Comparison of ENCODE assay signal across 8 cellular contexts in genomic region chr11:108467091-108467823, GRCh38. TPM values are rescaled to one million over a fixed set of nuclear protein-coding genes. Genes with fewer than 3 reads are reported as not detected.
DNase-seq lines count a peak whose midpoint lies in the region; ATAC-seq and TF ChIP-seq lines count a peak whose summit lies in the region.

TSS of gene C11orf65 (minus strand) at chr11:108467529. CDS start at chr11:108461559, 5,970 bp downstream.

- no peaks in the 10 kb centered on the region for H3K27me3 Mint-ChIP-seq in CD4-positive, alpha-beta T cell
- H3K27me3 Mint-ChIP-seq in activated CD4-positive, alpha-beta memory T cell treated with anti-CD3 and anti-CD28 coated beads for 36 hours, result no peaks in the 10 kb centered on the region

- no peaks in the 10 kb centered on the region for H3K36me3 ChIP-seq in liver (ENCODE audit: control insufficient read depth in 4 of 4, insufficient read depth in 3 of 4, low read depth in 1 of 4, low read length in 3 of 4)

- peak; percentile 94 for ATAC-seq in CD4-positive, alpha-beta T cell (ENCODE audit: poor library complexity)
- ATAC-seq in GM19452 (IDR thresholded peaks at IDR 0.05; ENCODE audit: unreplicated experiment) (peak; percentile 99), HG03575 (IDR thresholded peaks at IDR 0.05; ENCODE audit: extremely low read depth, insufficient number of reproducible peaks, low FRiP score, unreplicated experiment) (peak; percentile 95)

- POLR2A ChIA-PET in CD4-positive, alpha-beta T cell (lab: Charles Lee), result interaction anchor here (1.0 to 2.5 kb wide), 10 partner anchors 24 to 1010 kb away, joined by 3 to 16 read pairs (median 6); partner anchors contain the start of genes ATM, CWF19L2, DDX10 and NPAT
- POLR2A ChIA-PET in activated CD4-positive, alpha-beta memory T cell treated with anti-CD3 and anti-CD28 coated beads for 36 hours (lab: Charles Lee), result interaction anchor here (1.0 to 1.2 kb wide), 3 partner anchors 31 to 442 kb away, joined by 3 to 4 read pairs (median 3); partner anchors contain the start of gene POGLUT3

- under 1% methylated on average over 35 of the region's 35 CpGs for WGBS in liver

- H3K4me1 ChIP-seq in liver (ENCODE audit: control insufficient read depth in 4 of 4, insufficient read depth in 4 of 4, low read length in 3 of 4), result peaks cover 0 to 11% (median 1%) of the 10 kb centered on the region in 4 donors

- H3K27me3 ChIP-seq in CD4-positive, alpha-beta T cell (ENCODE audit: control insufficient read depth, insufficient read depth, low read length), result no peaks in the 10 kb centered on the region
- H3K27me3 ChIP-seq in dorsolateral prefrontal cortex, result no peaks in the 10 kb centered on the region
- no peaks in the 10 kb centered on the region for H3K27me3 ChIP-seq in liver (ENCODE audit: control insufficient read depth in 4 of 4, insufficient read depth in 4 of 4, low read length in 3 of 4)

- no peaks in the 10 kb centered on the region for H3K9me3 ChIP-seq in CD4-positive, alpha-beta T cell (ENCODE audit: control insufficient read depth, low read length)
- H3K9me3 ChIP-seq in liver (ENCODE audit: control insufficient read depth in 4 of 4, low read length in 3 of 4), result no peaks in the 10 kb centered on the region

- TF ChIP-seq CTCF in CD4-positive, alpha-beta T cell (IDR thresholded peaks at IDR 0.05), result no peak
- TF ChIP-seq CTCF in dorsolateral prefrontal cortex (IDR thresholded peaks at IDR 0.05 in 54 of 56, conservative IDR thresholded peaks at IDR 0.05 in 2 of 56; ENCODE audit: low read depth in 1 of 56, partially characterized antibody in 56 of 56), result peak in 12 of 56 donors; percentile 1 to 35 (median 20)
- no peak for TF ChIP-seq CTCF in liver (IDR thresholded peaks at IDR 0.05; ENCODE audit: low read depth, low read length, missing input control)

- peak; percentile 92 to 96 (median 93) for DNase-seq in CD4-positive, alpha-beta T cell
- DNase-seq in NCI-H82 (lab: John Stamatoyannopoulos, UW) (peak; percentile 98), dorsolateral prefrontal cortex (peak; percentile 94 to 99 (median 96))
- peak; percentile 97 for DNase-seq in activated CD4-positive, alpha-beta memory T cell treated with anti-CD3 and anti-CD28 coated beads for 36 hours
- peak; percentile 91 for DNase-seq in stimulated activated CD4-positive, alpha-beta T cell treated with anti-CD3 and anti-CD28 coated beads, Interleukin-4, amount 100 ng/mL, for 1 hour

- H3K4me1 Mint-ChIP-seq in CD4-positive, alpha-beta T cell (ENCODE audit: low read depth), result peaks cover 19% of the 10 kb centered on the region
- peaks cover 3% of the 10 kb centered on the region for H3K4me1 Mint-ChIP-seq in activated CD4-positive, alpha-beta memory T cell treated with anti-CD3 and anti-CD28 coated beads for 36 hours (ENCODE audit: low read depth)

- H3K27ac ChIP-seq in CD4-positive, alpha-beta T cell (ENCODE audit: low read depth, low read length), result peak within 1 kb of the TSS; percentile 90
- H3K27ac ChIP-seq in dorsolateral prefrontal cortex, result peak within 1 kb of the TSS; percentile 31 to 99 (median 94)
- H3K27ac ChIP-seq in liver (ENCODE audit: low read depth in 1 of 2, low read length in 2 of 2), result peak within 1 kb of the TSS; percentile 99 to 100

- intact Hi-C loops in CD4-positive, alpha-beta T cell (cut with DNase I, micrococcal nuclease), result loop anchor here (1.0 to 10.0 kb wide), 9 partner anchors 30 to 1012 kb away; partner anchors contain the start of genes NPAT (in 2 of the 2), ACAT1 (in 1 of the 2), CUL5 (in 1 of the 2) and CWF19L2 (in 1 of the 2)
- intact Hi-C loops in activated CD4-positive, alpha-beta memory T cell treated with anti-CD3 and anti-CD28 coated beads for 36 hours (cut with micrococcal nuclease), result loop anchor here (1.0 to 10.0 kb wide), 14 partner anchors 30 to 622 kb away; partner anchors contain the start of genes ACAT1, EXPH5 and NPAT
- intact Hi-C loops in dorsolateral prefrontal cortex (cut with DNase I), result loop anchor here (2.0 to 5.0 kb wide), 3 partner anchors 198 to 245 kb away; partner anchors contain the start of genes ATM (in 2 of the 2), NPAT (in 2 of the 2) and DDX10 (in 1 of the 2)

- CTCF ChIA-PET in CD4-positive, alpha-beta T cell (lab: Charles Lee), result no interaction called here
- CTCF ChIA-PET in activated CD4-positive, alpha-beta memory T cell treated with anti-CD3 and anti-CD28 coated beads for 36 hours (lab: Charles Lee), result no interaction called here

- peak; percentile 25 to 52 for TF ChIP-seq RAD21 in liver (IDR thresholded peaks at IDR 0.05)

- H3K4me3 ChIP-seq in dorsolateral prefrontal cortex (peak within 1 kb of the TSS; percentile 56 to 95 (median 78)), liver (ENCODE audit: low read depth in 1 of 3, low read length in 3 of 3) (peak within 1 kb of the TSS; percentile 55 to 95 (median 90))

- H3K27ac Mint-ChIP-seq in CD4-positive, alpha-beta T cell, result peak within 1 kb of the TSS; percentile 99
- H3K27ac Mint-ChIP-seq in activated CD4-positive, alpha-beta memory T cell treated with anti-CD3 and anti-CD28 coated beads for 36 hours, result peak within 1 kb of the TSS; percentile 99

- H3K9ac ChIP-seq in liver (ENCODE audit: low read depth in 1 of 2, low read length in 2 of 2), result peak within 1 kb of the TSS; percentile 99

- H3K4me3 Mint-ChIP-seq in CD4-positive, alpha-beta T cell, result peak within 1 kb of the TSS; percentile 95
- peak within 1 kb of the TSS; percentile 99 for H3K4me3 Mint-ChIP-seq in activated CD4-positive, alpha-beta memory T cell treated with anti-CD3 and anti-CD28 coated beads for 36 hours

- H3K36me3 Mint-ChIP-seq in CD4-positive, alpha-beta T cell (ENCODE audit: low read depth), result peaks cover 7% of the 10 kb centered on the region
- H3K36me3 Mint-ChIP-seq in activated CD4-positive, alpha-beta memory T cell treated with anti-CD3 and anti-CD28 coated beads for 36 hours, result no peaks in the 10 kb centered on the region

- H3K9me3 Mint-ChIP-seq in CD4-positive, alpha-beta T cell, result no peaks in the 10 kb centered on the region
- H3K9me3 Mint-ChIP-seq in activated CD4-positive, alpha-beta memory T cell treated with anti-CD3 and anti-CD28 coated beads for 36 hours, result no peaks in the 10 kb centered on the region

TF ChIP-seq in liver, 16 proteins besides CTCF, POLR2A, EP300 and RAD21 (continues in another document):
- peak; percentile 64 to 73 for TF ChIP-seq JUND (IDR thresholded peaks at IDR 0.05)
- TF ChIP-seq ATF3 (IDR thresholded peaks at IDR 0.05), result no peak
- peak; percentile 84 to 94 for TF ChIP-seq GABPA (IDR thresholded peaks at IDR 0.05 in 1 of 2, conservative IDR thresholded peaks at IDR 0.05 in 1 of 2)
- TF ChIP-seq REST (IDR thresholded peaks at IDR 0.05), result peak; percentile 95
- TF ChIP-seq HNF4G (IDR thresholded peaks at IDR 0.05), result peak; percentile 8
- TF ChIP-seq, protein P1, sequence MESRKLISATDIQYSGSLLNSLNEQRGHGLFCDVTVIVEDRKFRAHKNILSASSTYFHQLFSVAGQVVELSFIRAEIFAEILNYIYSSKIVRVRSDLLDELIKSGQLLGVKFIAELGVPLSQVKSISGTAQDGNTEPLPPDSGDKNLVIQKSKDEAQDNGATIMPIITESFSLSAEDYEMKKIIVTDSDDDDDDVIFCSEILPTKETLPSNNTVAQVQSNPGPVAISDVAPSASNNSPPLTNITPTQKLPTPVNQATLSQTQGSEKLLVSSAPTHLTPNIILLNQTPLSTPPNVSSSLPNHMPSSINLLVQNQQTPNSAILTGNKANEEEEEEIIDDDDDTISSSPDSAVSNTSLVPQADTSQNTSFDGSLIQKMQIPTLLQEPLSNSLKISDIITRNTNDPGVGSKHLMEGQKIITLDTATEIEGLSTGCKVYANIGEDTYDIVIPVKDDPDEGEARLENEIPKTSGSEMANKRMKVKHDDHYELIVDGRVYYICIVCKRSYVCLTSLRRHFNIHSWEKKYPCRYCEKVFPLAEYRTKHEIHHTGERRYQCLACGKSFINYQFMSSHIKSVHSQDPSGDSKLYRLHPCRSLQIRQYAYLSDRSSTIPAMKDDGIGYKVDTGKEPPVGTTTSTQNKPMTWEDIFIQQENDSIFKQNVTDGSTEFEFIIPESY (IDR thresholded peaks at IDR 0.05), result peak; percentile 48
- no peak for TF ChIP-seq FOXA2 (IDR thresholded peaks at IDR 0.05)
- TF ChIP-seq HNF4A (conservative IDR thresholded peaks at IDR 0.05), result no peak
- TF ChIP-seq FOXA1 (IDR thresholded peaks at IDR 0.05), result peak; percentile 34
- peak; percentile 97 for TF ChIP-seq TAF1 (conservative IDR thresholded peaks at IDR 0.05)

RNA-seq across cellular contexts. Expression of gene C11orf65, which starts in this region (rescaled TPM):
- under 1 TPM; 0.30 to 0.75 TPM for total RNA-seq in CD4-positive, alpha-beta T cell
- total RNA-seq in activated CD4-positive, alpha-beta memory T cell treated with anti-CD3 and anti-CD28 coated beads for 36 hours, result 1 to 10 TPM; 1.0 to 2.0 TPM
- 1 to 10 TPM in 77 of 120 experiments, under 1 TPM in 36, not detected in 7; 0.21 to 4.2 (median 1.4) TPM for total RNA-seq in dorsolateral prefrontal cortex
- under 1 TPM; 0.61 to 0.75 TPM for total RNA-seq in liver
- polyA plus RNA-seq in liver, result 1 to 10 TPM in 1 of 2 donors, under 1 TPM in 1; 0.33 to 1.2 TPM

Comparison
In these comparisons a context has a peak if more than half of its experiments do, and no peak if none do; other contexts are left out.
1. Peak in every context shown above with its lines: DNase-seq, ATAC-seq, H3K4me3 ChIP-seq and H3K27ac ChIP-seq.
2. Peak in DNase-seq, ATAC-seq and H3K27ac ChIP-seq in CD4-positive, alpha-beta T cell; RNA of the gene not detected or under 1 TPM.